37 cellular contexts compared by ENCODE assay signal in genomic region chr1:26984291-26984690, GRCh38. TPM values are rescaled to one million over a fixed set of nuclear protein-coding genes. Genes with fewer than 3 reads are reported as not detected.
"Had no signal": no experiment of that assay in that cellular context is flagged by ENCODE, and none has a peak within 500 bp of the region (broad histone marks: within the 10 kb centered on the region; RNA-seq: fewer than 3 reads in every experiment).

No MANE protein-coding gene starts in this region.

- H3K27me3 ChIP-seq: MG63 had no signal

- H3K9ac ChIP-seq: KMS-11 had no signal

- H3K4me3 ChIP-seq: MG63 had no signal

- H3K4me2 ChIP-seq: KMS-11 had no signal

- H3K27ac ChIP-seq: KMS-11 had no signal

- DNase-seq: Karpas-422, Kasumi-1, MG63, MM.1S, MV-4-11, NCI-H1048, NCI-H1092, NCI-H1092 treated with DMSO at 0.1 percent for 48 hours, NCI-H1105, NCI-H1105 treated with DMSO at 0.1 percent for 48 hours, NCI-H1417, NCI-H1417 treated with DMSO at 0.1 percent for 48 hours, NCI-H1436, NCI-H1436 treated with DMSO at 0.1 percent for 48 hours, NCI-H146, NCI-H1694, NCI-H1694 treated with DMSO at 0.1 percent for 48 hours, NCI-H187, NCI-H187 treated with DMSO at 0.1 percent for 48 hours, NCI-H1930, NCI-H2029, NCI-H2029 treated with DMSO at 0.1 percent for 48 hours, NCI-H2081, NCI-H2081 treated with DMSO at 0.1 percent for 48 hours, NCI-H2107, NCI-H2171, NCI-H2171 treated with DMSO at 0.1 percent for 48 hours, NCI-H2227 treated with DMSO at 0.1 percent for 48 hours, NCI-H226, NCI-H345, NCI-H446, NCI-H446 treated with DMSO at 0.1 percent for 48 hours, NCI-H510A had no signal

- H3K9me3 ChIP-seq: MG63 had no signal

- H3K36me3 ChIP-seq: MG63 had no signal

RNA-seq across cellular contexts. Expression of gene KDF1, which starts 24.0 kb away (rescaled TPM):
- total RNA-seq: LHCN-M2, M059J, NCI-H460 had no signal
